17 cellular contexts compared by ENCODE assay signal in genomic region chr1:236495359-236496120, GRCh38. TPM values are rescaled to one million over a fixed set of nuclear protein-coding genes. Genes with fewer than 3 reads are reported as not detected.
DNase-seq lines count a peak whose midpoint lies in the region; ATAC-seq, FAIRE-seq and TF ChIP-seq lines count a peak whose summit lies in the region.
"Had no signal": no experiment of that assay in that cellular context is flagged by ENCODE, and none has a peak within 500 bp of the region (broad histone marks: within the 10 kb centered on the region; RNA-seq: fewer than 3 reads in every experiment).

No MANE protein-coding gene starts in this region.

- H3K4me3 ChIP-seq in SJCRH30 (no peak overlapping the region), mucosa of descending colon (no peak overlapping the region)
- H3K4me3 ChIP-seq: cardiac muscle cell, thoracic aorta had no signal

- H3K9me3 ChIP-seq in SJCRH30 (replicated peaks) = no peaks in the 10 kb centered on the region
- no peaks in the 10 kb centered on the region for H3K9me3 ChIP-seq in mucosa of descending colon
- H3K9me3 ChIP-seq: thoracic aorta had no signal

- no peaks in the 10 kb centered on the region for H3K9me3 Mint-ChIP-seq in activated CD8-positive, alpha-beta T cell treated with anti-CD3 and anti-CD28 coated beads for 36 hours
- no peaks in the 10 kb centered on the region for H3K9me3 Mint-ChIP-seq in activated naive CD8-positive, alpha-beta T cell treated with anti-CD3 and anti-CD28 coated beads for 36 hours
- H3K9me3 Mint-ChIP-seq: activated CD4-positive, alpha-beta T cell treated with anti-CD3 and anti-CD28 coated beads, Interleukin-2, amount 10 ng/mL, durations not matched to agents 7 days and 5 days; activated T-cell treated with anti-CD3 and anti-CD28 coated beads, Interleukin-2, amount 50 U/mL, for 4 hours had no signal

- FAIRE-seq in HTR-8/SVneo (lab: Jason Lieb, UNC) = no peak

- H3K27me3 ChIP-seq in SJCRH30 = no peaks in the 10 kb centered on the region

- POLR2A ChIA-PET in activated CD8-positive, alpha-beta T cell treated with anti-CD3 and anti-CD28 coated beads for 36 hours (lab: Charles Lee) = no interaction called here

- peak; percentile 16 to 18 for DNase-seq in activated CD4-positive, alpha-beta T cell treated with anti-CD3 and anti-CD28 coated beads for 4 hours
- no peak for DNase-seq in activated CD4-positive, alpha-beta T cell treated with anti-CD3 and anti-CD28 coated beads for 48 hours
- DNase-seq in NCI-H2029 (lab: John Stamatoyannopoulos, UW) (peak; percentile 13), SJCRH30 (peak; percentile 35 to 46), mucosa of descending colon (no peak), HTR-8/SVneo (ENCODE audit: insufficient read length, low spot score) (no peak)
- no peak for DNase-seq in activated CD8-positive, alpha-beta T cell treated with anti-CD3 and anti-CD28 coated beads for 36 hours
- no peak for DNase-seq in activated naive CD8-positive, alpha-beta T cell treated with anti-CD3 and anti-CD28 coated beads for 36 hours
- DNase-seq: activated CD4-positive, alpha-beta T cell treated with anti-CD3 and anti-CD28 coated beads, Interleukin-2, amount 10 ng/mL, durations not matched to agents 7 days and 5 days; activated T-cell treated with anti-CD3 and anti-CD28 coated beads, Interleukin-2, amount 50 U/mL, for 4 hours; effector memory CD4-positive, alpha-beta T cell; mammary epithelial cell; NCI-H446 treated with DMSO at 0.1 percent for 48 hours; T-helper 9 cell had no signal

- H3K4me1 ChIP-seq in SJCRH30 (peaks cover 9% of the 10 kb centered on the region), mucosa of descending colon (ENCODE audit: low read depth) (no peaks in the 10 kb centered on the region)

- no peak overlapping the region for H3K27ac Mint-ChIP-seq in activated CD8-positive, alpha-beta T cell treated with anti-CD3 and anti-CD28 coated beads for 36 hours
- no peak overlapping the region for H3K27ac Mint-ChIP-seq in activated naive CD8-positive, alpha-beta T cell treated with anti-CD3 and anti-CD28 coated beads for 36 hours
- H3K27ac Mint-ChIP-seq: activated CD4-positive, alpha-beta T cell treated with anti-CD3 and anti-CD28 coated beads, Interleukin-2, amount 10 ng/mL, durations not matched to agents 7 days and 5 days; activated naive CD8-positive, alpha-beta T cell had no signal

- intact Hi-C loops in mucosa of descending colon (cut with DNase I, micrococcal nuclease) = no loop called here
- intact Hi-C loops in activated CD8-positive, alpha-beta T cell treated with anti-CD3 and anti-CD28 coated beads for 36 hours (cut with micrococcal nuclease) = no loop called here

- no peak overlapping the region for H3K27ac ChIP-seq in SJCRH30
- H3K27ac ChIP-seq: cardiac muscle cell, thoracic aorta had no signal

- H3K27me3 Mint-ChIP-seq in activated CD8-positive, alpha-beta T cell treated with anti-CD3 and anti-CD28 coated beads for 36 hours = peaks cover 30% of the 10 kb centered on the region
- peaks cover 32% of the 10 kb centered on the region for H3K27me3 Mint-ChIP-seq in activated naive CD8-positive, alpha-beta T cell treated with anti-CD3 and anti-CD28 coated beads for 36 hours

- peak; percentile 23 for ATAC-seq in mucosa of descending colon
- no peak for ATAC-seq in activated CD8-positive, alpha-beta T cell treated with anti-CD3 and anti-CD28 coated beads for 36 hours

- H3K36me3 ChIP-seq in SJCRH30 (no peaks in the 10 kb centered on the region), mucosa of descending colon (ENCODE audit: low read depth) (no peaks in the 10 kb centered on the region)
- H3K36me3 ChIP-seq: cardiac muscle cell, thoracic aorta had no signal

- H3K36me3 Mint-ChIP-seq in activated CD8-positive, alpha-beta T cell treated with anti-CD3 and anti-CD28 coated beads for 36 hours (ENCODE audit: low read depth) = no peaks in the 10 kb centered on the region
- no peaks in the 10 kb centered on the region for H3K36me3 Mint-ChIP-seq in activated naive CD8-positive, alpha-beta T cell treated with anti-CD3 and anti-CD28 coated beads for 36 hours
- H3K36me3 Mint-ChIP-seq: activated naive CD8-positive, alpha-beta T cell had no signal

- H3K4me3 Mint-ChIP-seq in activated CD8-positive, alpha-beta T cell treated with anti-CD3 and anti-CD28 coated beads for 36 hours = no peak overlapping the region
- H3K4me3 Mint-ChIP-seq in activated naive CD8-positive, alpha-beta T cell treated with anti-CD3 and anti-CD28 coated beads for 36 hours = no peak overlapping the region
- H3K4me3 Mint-ChIP-seq: activated CD4-positive, alpha-beta T cell treated with anti-CD3 and anti-CD28 coated beads, Interleukin-2, amount 10 ng/mL, durations not matched to agents 7 days and 5 days; activated naive CD8-positive, alpha-beta T cell; activated T-cell treated with anti-CD3 and anti-CD28 coated beads, Interleukin-2, amount 50 U/mL, for 4 hours had no signal

- CTCF ChIA-PET in activated CD8-positive, alpha-beta T cell treated with anti-CD3 and anti-CD28 coated beads for 36 hours (lab: Charles Lee) = interaction anchor here (1.2 to 1.7 kb wide), 2 partner anchors 11 to 387 kb away, joined by 3 to 5 read pairs; no protein-coding TSS in a partner anchor

- H3K4me1 Mint-ChIP-seq in activated CD8-positive, alpha-beta T cell treated with anti-CD3 and anti-CD28 coated beads for 36 hours (ENCODE audit: low read depth) = peaks cover 2% of the 10 kb centered on the region
- peaks cover 8% of the 10 kb centered on the region for H3K4me1 Mint-ChIP-seq in activated naive CD8-positive, alpha-beta T cell treated with anti-CD3 and anti-CD28 coated beads for 36 hours

- no peak for TF ChIP-seq CTCF in mucosa of descending colon (IDR thresholded peaks at IDR 0.05)
- no peak for TF ChIP-seq CTCF in activated CD8-positive, alpha-beta T cell treated with anti-CD3 and anti-CD28 coated beads for 36 hours (IDR thresholded peaks at IDR 0.05)

RNA-seq across cellular contexts. Expression of gene LGALS8, which starts 28.2 kb away (rescaled TPM):
- 13.3 and 15.0 TPM in 2 replicates for total RNA-seq in SJCRH30 (2014; rRNA removed; shearing (Covaris generic))
- total RNA-seq in mucosa of descending colon = 10 to 100 TPM; 55.3 to 74.3 (median 56.4) TPM
- 10 to 100 TPM; 87.3 to 89.3 TPM for total RNA-seq in activated CD8-positive, alpha-beta T cell treated with anti-CD3 and anti-CD28 coated beads for 36 hours
- total RNA-seq in activated naive CD8-positive, alpha-beta T cell treated with anti-CD3 and anti-CD28 coated beads for 36 hours = 10 to 100 TPM; 69.0 to 76.6 TPM

Comparison
In these comparisons a context has a peak if more than half of its experiments do, and no peak if none do; other contexts are left out.
1. DNase-seq: peak in activated CD4-positive, alpha-beta T cell treated with anti-CD3 and anti-CD28 coated beads for 4 hours (2 of 2), NCI-H2029 (single experiment) and SJCRH30 (2 of 2); none in activated CD4-positive, alpha-beta T cell treated with anti-CD3 and anti-CD28 coated beads for 48 hours (single experiment), mucosa of descending colon (0 of 3), HTR-8/SVneo (single experiment), activated CD8-positive, alpha-beta T cell treated with anti-CD3 and anti-CD28 coated beads for 36 hours (single experiment) and activated naive CD8-positive, alpha-beta T cell treated with anti-CD3 and anti-CD28 coated beads for 36 hours (single experiment).